ENCODE assay signal across 13 cellular contexts in the genomic region with DNA sequence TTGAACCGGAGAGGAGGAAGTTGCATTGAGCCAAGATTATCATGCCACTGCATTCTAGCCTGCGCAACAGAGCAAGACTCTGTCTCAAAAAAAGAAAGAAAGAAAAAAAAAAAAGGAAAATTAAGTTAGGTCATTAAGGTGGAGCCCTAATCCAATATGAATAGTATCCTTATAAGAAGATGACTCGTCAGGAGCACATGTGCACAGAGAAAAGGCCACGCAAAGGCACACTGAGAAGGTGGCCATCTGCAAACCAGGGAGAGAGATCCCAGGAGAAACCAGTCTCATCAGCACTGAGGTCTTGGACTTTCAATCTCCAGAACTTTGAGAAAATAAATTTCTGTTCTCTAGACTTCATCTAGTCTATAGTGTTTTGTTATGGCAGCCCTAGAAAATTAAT. TPM values are rescaled to one million over a fixed set of nuclear protein-coding genes. Genes with fewer than 3 reads are reported as not detected.
DNase-seq lines count a peak whose midpoint lies in the region; ATAC-seq and TF ChIP-seq lines count a peak whose summit lies in the region.
"Had no signal": no experiment of that assay in that cellular context is flagged by ENCODE, and none has a peak within 500 bp of the region (broad histone marks: within the 10 kb centered on the region; RNA-seq: fewer than 3 reads in every experiment).

No MANE protein-coding gene starts in this region.

- 97% methylated on average over 4 of the region's 4 CpGs for WGBS in hepatocyte (ENCODE audit: low lambda C conversion rate, missing lambda C conversion rate)
- 86 to 89% methylated on average over 4 of the region's 4 CpGs for WGBS in tibial nerve, 2 donors

- intact Hi-C loops in activated CD8-positive, alpha-beta T cell treated with anti-CD3 and anti-CD28 coated beads for 36 hours (cut with micrococcal nuclease): no loop called here

- H3K27ac ChIP-seq in hepatocyte (peak overlapping the region; percentile 84), tibial nerve (peak overlapping the region in 2 of 4 donors; percentile 84 to 89)

- ATAC-seq in activated T-cell treated with anti-CD3 and anti-CD28 coated beads, Interleukin-2, amount 50 U/mL, for 4 hours: no peak
- no peak for ATAC-seq in activated CD8-positive, alpha-beta T cell treated with anti-CD3 and anti-CD28 coated beads for 36 hours
- no peak for ATAC-seq in stimulated activated naive CD8-positive, alpha-beta T cell treated with anti-CD3 and anti-CD28 coated beads, Interleukin-15, amount 100 ng/mL, for 72 hours
- no peak for ATAC-seq in SK-N-SH treated with all-trans-retinoic acid at 6 μM for 48 hours
- ATAC-seq: esophagus mucosa had no signal

- peaks cover 78% of the 10 kb centered on the region for H3K4me1 Mint-ChIP-seq in activated T-cell treated with anti-CD3 and anti-CD28 coated beads, Interleukin-2, amount 50 U/mL, for 24 hours (ENCODE audit: low read depth)
- peaks cover 71% of the 10 kb centered on the region for H3K4me1 Mint-ChIP-seq in activated T-cell treated with anti-CD3 and anti-CD28 coated beads, Interleukin-2, amount 50 U/mL, for 4 hours (ENCODE audit: low read depth)
- peaks cover 66% of the 10 kb centered on the region for H3K4me1 Mint-ChIP-seq in activated CD8-positive, alpha-beta T cell treated with anti-CD3 and anti-CD28 coated beads for 36 hours (ENCODE audit: low read depth)
- peaks cover 71% of the 10 kb centered on the region for H3K4me1 Mint-ChIP-seq in stimulated activated naive CD8-positive, alpha-beta T cell treated with anti-CD3 and anti-CD28 coated beads, Interleukin-15, amount 100 ng/mL, for 72 hours

- no peaks in the 10 kb centered on the region for H3K9me2 ChIP-seq in hepatocyte (replicated peaks; ENCODE audit: insufficient read depth)

- POLR2A ChIA-PET in activated CD8-positive, alpha-beta T cell treated with anti-CD3 and anti-CD28 coated beads for 36 hours (lab: Charles Lee): no interaction called here

- H3K9me3 Mint-ChIP-seq in activated T-cell treated with anti-CD3 and anti-CD28 coated beads, Interleukin-2, amount 50 U/mL, for 24 hours: no peaks in the 10 kb centered on the region
- H3K9me3 Mint-ChIP-seq in activated T-cell treated with anti-CD3 and anti-CD28 coated beads, Interleukin-2, amount 50 U/mL, for 4 hours: no peaks in the 10 kb centered on the region
- no peaks in the 10 kb centered on the region for H3K9me3 Mint-ChIP-seq in activated CD8-positive, alpha-beta T cell treated with anti-CD3 and anti-CD28 coated beads for 36 hours
- peaks cover 6 to 11% of the 10 kb centered on the region in 2 donors for H3K9me3 Mint-ChIP-seq in stimulated activated naive CD8-positive, alpha-beta T cell treated with anti-CD3 and anti-CD28 coated beads, Interleukin-15, amount 100 ng/mL, for 72 hours

- no peaks in the 10 kb centered on the region for H4K20me1 ChIP-seq in hepatocyte (ENCODE audit: insufficient read depth, poor library complexity, severe bottlenecking)

- H3K79me2 ChIP-seq in hepatocyte: peaks cover 27% of the 10 kb centered on the region

- CTCF ChIA-PET in activated CD8-positive, alpha-beta T cell treated with anti-CD3 and anti-CD28 coated beads for 36 hours (lab: Charles Lee): interaction anchor here (1.9 kb wide), 1 partner anchor 67 kb away, joined by 8 read pairs; no protein-coding TSS in a partner anchor

- TF ChIP-seq CTCF in activated CD8-positive, alpha-beta T cell treated with anti-CD3 and anti-CD28 coated beads for 36 hours (IDR thresholded peaks at IDR 0.05): no peak
- TF ChIP-seq CTCF in hepatocyte (IDR thresholded peaks at IDR 0.05; ENCODE audit: poor library complexity) (no peak), tibial nerve (IDR thresholded peaks at IDR 0.05) (no peak)

- no peaks in the 10 kb centered on the region for H3K36me3 ChIP-seq in hepatocyte (replicated peaks; ENCODE audit: insufficient read depth, low read depth)
- H3K36me3 ChIP-seq in tibial nerve: no peaks in the 10 kb centered on the region

- no peaks in the 10 kb centered on the region for H3K9me3 ChIP-seq in hepatocyte (ENCODE audit: low read depth)
- no peaks in the 10 kb centered on the region for H3K9me3 ChIP-seq in tibial nerve

- H2AFZ ChIP-seq in hepatocyte: no peak overlapping the region

- peak overlapping the region; percentile 96 for H3K27ac Mint-ChIP-seq in activated T-cell treated with anti-CD3 and anti-CD28 coated beads, Interleukin-2, amount 50 U/mL, for 24 hours
- peak overlapping the region; percentile 94 for H3K27ac Mint-ChIP-seq in activated CD8-positive, alpha-beta T cell treated with anti-CD3 and anti-CD28 coated beads for 36 hours
- H3K27ac Mint-ChIP-seq in stimulated activated naive CD8-positive, alpha-beta T cell treated with anti-CD3 and anti-CD28 coated beads, Interleukin-15, amount 100 ng/mL, for 72 hours: peak overlapping the region; percentile 94 to 95

- no peak for DNase-seq in activated T-cell treated with anti-CD3 and anti-CD28 coated beads, Interleukin-2, amount 50 U/mL, for 24 hours
- no peak for DNase-seq in activated T-cell treated with anti-CD3 and anti-CD28 coated beads, Interleukin-2, amount 50 U/mL, for 4 hours
- DNase-seq in activated CD8-positive, alpha-beta T cell treated with anti-CD3 and anti-CD28 coated beads for 36 hours: no peak
- no peak for DNase-seq in hepatocyte (ENCODE audit: low spot score)
- no peak for DNase-seq in stimulated activated naive CD8-positive, alpha-beta T cell treated with anti-CD3 and anti-CD28 coated beads, Interleukin-15, amount 100 ng/mL, for 72 hours
- no peak for DNase-seq in tibial nerve (ENCODE audit: low spot score in 2 of 2)
- no peak for DNase-seq in NCI-H1694 (lab: John Stamatoyannopoulos, UW)
- DNase-seq: kidney; NCI-H1417; NCI-H524; stimulated activated naive CD4-positive, alpha-beta T cell had no signal

- H3K4me3 Mint-ChIP-seq in activated T-cell treated with anti-CD3 and anti-CD28 coated beads, Interleukin-2, amount 50 U/mL, for 24 hours: peak overlapping the region; percentile 76
- H3K4me3 Mint-ChIP-seq in activated T-cell treated with anti-CD3 and anti-CD28 coated beads, Interleukin-2, amount 50 U/mL, for 4 hours: no peak overlapping the region
- H3K4me3 Mint-ChIP-seq in activated CD8-positive, alpha-beta T cell treated with anti-CD3 and anti-CD28 coated beads for 36 hours: peak overlapping the region; percentile 5
- peak overlapping the region in 1 of 2 donors; percentile 99 for H3K4me3 Mint-ChIP-seq in stimulated activated naive CD8-positive, alpha-beta T cell treated with anti-CD3 and anti-CD28 coated beads, Interleukin-15, amount 100 ng/mL, for 72 hours

- no peak overlapping the region for H3K4me3 ChIP-seq in hepatocyte
- H3K4me3 ChIP-seq in tibial nerve: no peak overlapping the region

- no peak overlapping the region for H3K4me2 ChIP-seq in hepatocyte

- H3K36me3 Mint-ChIP-seq in activated T-cell treated with anti-CD3 and anti-CD28 coated beads, Interleukin-2, amount 50 U/mL, for 24 hours (ENCODE audit: low read depth): peaks cover 47% of the 10 kb centered on the region
- H3K36me3 Mint-ChIP-seq in activated T-cell treated with anti-CD3 and anti-CD28 coated beads, Interleukin-2, amount 50 U/mL, for 4 hours (ENCODE audit: insufficient read depth): peaks cover 15% of the 10 kb centered on the region
- H3K36me3 Mint-ChIP-seq in activated CD8-positive, alpha-beta T cell treated with anti-CD3 and anti-CD28 coated beads for 36 hours (ENCODE audit: low read depth): peaks cover 41% of the 10 kb centered on the region

- no peak for TF ChIP-seq POLR2A in tibial nerve (IDR thresholded peaks at IDR 0.05)

- H3K4me1 ChIP-seq in hepatocyte (ENCODE audit: insufficient read depth): peaks cover 39% of the 10 kb centered on the region
- H3K4me1 ChIP-seq in tibial nerve: peaks cover 0 to 85% (median 47%) of the 10 kb centered on the region in 4 donors

- no peak for TF ChIP-seq EP300 in tibial nerve (IDR thresholded peaks at IDR 0.05)

- H3K27me3 ChIP-seq in hepatocyte: no peaks in the 10 kb centered on the region
- H3K27me3 ChIP-seq in tibial nerve: no peaks in the 10 kb centered on the region

- H3K27me3 Mint-ChIP-seq in activated T-cell treated with anti-CD3 and anti-CD28 coated beads, Interleukin-2, amount 50 U/mL, for 24 hours: no peaks in the 10 kb centered on the region
- H3K27me3 Mint-ChIP-seq in activated T-cell treated with anti-CD3 and anti-CD28 coated beads, Interleukin-2, amount 50 U/mL, for 4 hours (ENCODE audit: low read depth): no peaks in the 10 kb centered on the region
- H3K27me3 Mint-ChIP-seq in activated CD8-positive, alpha-beta T cell treated with anti-CD3 and anti-CD28 coated beads for 36 hours: no peaks in the 10 kb centered on the region
- H3K27me3 Mint-ChIP-seq in stimulated activated naive CD8-positive, alpha-beta T cell treated with anti-CD3 and anti-CD28 coated beads, Interleukin-15, amount 100 ng/mL, for 72 hours: no peaks in the 10 kb centered on the region

TF ChIP-seq in SK-N-SH treated with all-trans-retinoic acid at 6 μM for 48 hours, 23 proteins besides CTCF, POLR2A, EP300 and RAD21:
- TF ChIP-seq ZNF70 (CRISPR knock-in tag; IDR thresholded peaks at IDR 0.05): no peak
- TF ChIP-seq CSDC2 (CRISPR knock-in tag; IDR thresholded peaks at IDR 0.05): no peak

RNA-seq across cellular contexts. Expression of a gene that starts 3.8 kb away (rescaled TPM):
- 10 to 100 TPM; 34.4 to 58.4 (median 39.4) TPM for total RNA-seq in activated T-cell treated with anti-CD3 and anti-CD28 coated beads, Interleukin-2, amount 50 U/mL, for 4 hours
- 10 to 100 TPM; 84.3 to 87.3 TPM for total RNA-seq in activated CD8-positive, alpha-beta T cell treated with anti-CD3 and anti-CD28 coated beads for 36 hours
- total RNA-seq in hepatocyte: 27.3 and 37.0 TPM in 2 replicates
- polyA plus RNA-seq in hepatocyte: 24.7 and 30.1 TPM in 2 replicates
- 10 to 100 TPM; 50.4 to 96.1 (median 60.2) TPM for total RNA-seq in tibial nerve

RNA-seq across cellular contexts. Expression of a gene that starts 51.5 kb away (rescaled TPM):
- 10 to 100 TPM; 49.6 to 58.2 (median 49.9) TPM for total RNA-seq in activated T-cell treated with anti-CD3 and anti-CD28 coated beads, Interleukin-2, amount 50 U/mL, for 4 hours
- total RNA-seq in activated CD8-positive, alpha-beta T cell treated with anti-CD3 and anti-CD28 coated beads for 36 hours: 10 to 100 TPM; 43.3 to 46.9 TPM
- total RNA-seq in hepatocyte (49.3 and 62.3 TPM in 2 replicates), tibial nerve (10 to 100 TPM; 35.6 to 70.8 (median 52.5) TPM)
- 24.7 and 26.5 TPM in 2 replicates for polyA plus RNA-seq in hepatocyte
